17 cellular contexts compared by ENCODE assay signal in genomic region chr7:157925383-157925875, GRCh38.
A peak's percentile ranks its signal among the peaks of the same experiment; 100 is the strongest.
DNase-seq lines count a peak whose midpoint lies in the region; ATAC-seq, FAIRE-seq and TF ChIP-seq lines count a peak whose summit lies in the region.
"Had no signal": no experiment of that assay in that cellular context is flagged by ENCODE, and none has a peak within 500 bp of the region (broad histone marks: within the 10 kb centered on the region; RNA-seq: fewer than 3 reads in every experiment).

No MANE protein-coding gene starts in this region.

- TF ChIP-seq CTCF in CD14-positive monocyte (IDR thresholded peaks at IDR 0.05): no peak
- TF ChIP-seq CTCF in chondrocyte (IDR thresholded peaks at IDR 0.05): no peak
- no peak for TF ChIP-seq CTCF in kidney (IDR thresholded peaks at IDR 0.05; ENCODE audit: borderline replicate concordance, extremely low read depth, insufficient read depth)

- H3K4me3 Mint-ChIP-seq in CD14-positive monocyte (no peak overlapping the region), chondrocyte (ENCODE audit: unreplicated experiment) (no peak overlapping the region)
- H3K4me3 Mint-ChIP-seq: B cell, H9 had no signal

- peaks cover 7% of the 10 kb centered on the region; the same call in 1 of the 2 replicates for H4K20me1 ChIP-seq in BLaER1

- H3K4me1 Mint-ChIP-seq in CD14-positive monocyte (no peaks in the 10 kb centered on the region), chondrocyte (ENCODE audit: low read depth) (no peaks in the 10 kb centered on the region)

- H3K9ac ChIP-seq in BLaER1 (no peak overlapping the region), kidney (ENCODE audit: low read length in 2 of 2) (no peak overlapping the region)

- H3K4me3 ChIP-seq in BLaER1: no peak overlapping the region
- H3K4me3 ChIP-seq in kidney (ENCODE audit: low read length in 2 of 2): no peak overlapping the region
- H3K4me3 ChIP-seq: GM12878 had no signal

- intact Hi-C loops in CD14-positive monocyte (cut with micrococcal nuclease): no loop called here
- intact Hi-C loops in kidney (cut with DNase I): no loop called here

- H3K27me3 ChIP-seq in BLaER1: no peaks in the 10 kb centered on the region

- ATAC-seq in GM19452 (IDR thresholded peaks at IDR 0.05; ENCODE audit: unreplicated experiment) (no peak), HG02840 (IDR thresholded peaks at IDR 0.05; ENCODE audit: low FRiP score, unreplicated experiment) (no peak), GM19463 (IDR thresholded peaks at IDR 0.05; ENCODE audit: unreplicated experiment) (no peak)
- ATAC-seq: GM12878, HepG2 had no signal

- H3K27ac Mint-ChIP-seq in CD14-positive monocyte (no peak overlapping the region), chondrocyte (ENCODE audit: unreplicated experiment) (no peak overlapping the region)
- H3K27ac Mint-ChIP-seq: B cell, H9 had no signal

- H3K9me3 Mint-ChIP-seq in CD14-positive monocyte (peaks cover 0 to 6% (median 2%) of the 10 kb centered on the region in 7 donors), chondrocyte (ENCODE audit: low read depth) (peaks cover 22% of the 10 kb centered on the region)

- H3K36me3 ChIP-seq in BLaER1: no peaks in the 10 kb centered on the region
- H3K36me3 ChIP-seq in kidney (ENCODE audit: control insufficient read depth in 1 of 2, insufficient read depth in 2 of 2, low read length in 2 of 2): no peaks in the 10 kb centered on the region

- H3K27ac ChIP-seq in BLaER1 (no peak overlapping the region), kidney (ENCODE audit: low read depth in 2 of 2, low read length in 2 of 2) (no peak overlapping the region)

- DNase-seq in CD14-positive monocyte (ENCODE audit: low spot score): peak; percentile 25
- DNase-seq in chondrocyte (ENCODE audit: low spot score): peak; percentile 67
- DNase-seq in kidney: peak; percentile 56
- DNase-seq in DMS79 treated with DMSO at 0.1 percent for 48 hours (lab: John Stamatoyannopoulos, UW): no peak
- DNase-seq: DMS53, GOT3, H9 had no signal

- no peaks in the 10 kb centered on the region for H3K36me3 Mint-ChIP-seq in CD14-positive monocyte
- H3K36me3 Mint-ChIP-seq in chondrocyte (ENCODE audit: low read depth): no peaks in the 10 kb centered on the region

- FAIRE-seq in kidney (lab: Jason Lieb, UNC): no peak
- FAIRE-seq: A204.1, GM12878, GM18507, HepG2, HTR-8/SVneo had no signal

- H3K4me1 ChIP-seq in BLaER1: peaks cover 66% of the 10 kb centered on the region
- no peaks in the 10 kb centered on the region for H3K4me1 ChIP-seq in kidney (ENCODE audit: control insufficient read depth in 1 of 2, insufficient read depth in 1 of 2, low read depth in 1 of 2, low read length in 2 of 2)

- no peaks in the 10 kb centered on the region; the same call in 1 of the 2 replicates for H3K9me3 ChIP-seq in BLaER1
- no peaks in the 10 kb centered on the region for H3K9me3 ChIP-seq in kidney (ENCODE audit: control insufficient read depth in 1 of 2, low read length in 2 of 2)

- peak overlapping the region; percentile 88 for H3K4me2 ChIP-seq in BLaER1

- peaks cover 4 to 8% (median 8%) of the 10 kb centered on the region in 3 donors for H3K27me3 Mint-ChIP-seq in CD14-positive monocyte (ENCODE audit: low read depth in 3 of 3)
- H3K27me3 Mint-ChIP-seq in chondrocyte (ENCODE audit: low read depth): no peaks in the 10 kb centered on the region
- H3K27me3 Mint-ChIP-seq: B cell had no signal
